Comparison of ENCODE assay signal across 20 cellular contexts in the genomic region with DNA sequence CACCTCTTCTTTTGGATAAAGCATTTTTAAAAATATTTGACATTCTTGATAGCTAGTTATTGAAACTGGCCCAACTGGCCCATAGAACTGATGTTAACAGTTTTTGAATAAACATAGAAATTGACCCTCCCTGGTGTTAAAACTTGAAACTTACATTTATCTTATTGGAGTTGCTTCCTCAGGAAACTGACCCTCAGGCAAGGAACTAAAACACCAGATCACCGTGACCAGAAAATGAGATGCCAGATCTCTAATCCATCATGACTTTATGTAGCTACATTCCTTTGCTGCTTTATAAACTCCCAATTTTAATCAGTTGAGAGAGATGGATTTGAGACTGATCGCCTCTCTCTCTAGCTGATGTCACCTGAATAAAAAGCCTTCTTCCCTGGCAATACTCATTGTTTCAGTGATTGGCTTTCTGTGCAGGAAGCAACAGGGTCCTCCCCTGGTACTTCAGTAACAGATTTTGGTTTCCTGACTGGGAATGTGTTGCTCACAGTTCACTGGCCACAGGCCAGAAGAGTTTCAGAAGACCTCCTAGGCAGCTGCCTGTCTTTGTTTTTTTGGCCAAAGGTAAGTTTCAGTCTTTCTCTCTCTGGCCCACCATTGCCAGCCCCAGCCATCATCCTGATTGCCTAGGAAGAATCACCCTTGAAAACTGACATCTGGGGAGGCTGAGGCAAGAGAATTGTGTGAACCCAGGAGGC.
DNase-seq lines count a peak whose midpoint lies in the region; ATAC-seq lines count a peak whose summit lies in the region.
"Had no signal": no experiment of that assay in that cellular context is flagged by ENCODE, and none has a peak within 500 bp of the region (broad histone marks: within the 10 kb centered on the region; RNA-seq: fewer than 3 reads in every experiment).

No MANE protein-coding gene starts in this region.

- ATAC-seq in GM18498 (IDR thresholded peaks at IDR 0.05; ENCODE audit: unreplicated experiment) (peak; percentile 40), GM21360 (IDR thresholded peaks at IDR 0.05; ENCODE audit: unreplicated experiment) (peak; percentile 44), HG02759 (IDR thresholded peaks at IDR 0.05; ENCODE audit: unreplicated experiment) (peak; percentile 47), HG03565 (IDR thresholded peaks at IDR 0.05; ENCODE audit: unreplicated experiment) (peak; percentile 55)
- ATAC-seq: activated naive CD4-positive, alpha-beta T cell treated with anti-CD3 and anti-CD28 coated beads, Interleukin-2, amount 50 U/mL, for 72 hours; body of pancreas; mucosa of descending colon had no signal

- DNase-seq in caudate nucleus (lab: John Stamatoyannopoulos, UW) (no peak), GF-D8 (lab: John Stamatoyannopoulos, UW) (no peak), GM19238 (ENCODE audit: insufficient read length, low spot score) (no peak), NOMO-1 (lab: John Stamatoyannopoulos, UW; ENCODE audit: unreplicated experiment in 2 of 2) (no peak)
- DNase-seq: activated CD4-positive, alpha-beta memory T cell treated with anti-CD3 and anti-CD28 coated beads for 36 hours; activated T-cell treated with anti-CD3 and anti-CD28 coated beads, Interleukin-2, amount 50 U/mL, for 24 hours; body of pancreas; CD4-positive, CD25-positive, alpha-beta regulatory T cell; cortex of kidney; DMS79; mucosa of descending colon; NCI-H2029; SHP77 treated with DMSO at 0.1 percent for 48 hours; sigmoid colon had no signal

- no peak overlapping the region for H3K27ac ChIP-seq in caudate nucleus (ENCODE audit: low read depth, low read length)
- H3K27ac ChIP-seq: sigmoid colon, VCaP had no signal
